Comparison of ENCODE assay signal across 8 cellular contexts in genomic region chr11:61698173-61698965, GRCh38. TPM values are rescaled to one million over a fixed set of nuclear protein-coding genes. Genes with fewer than 3 reads are reported as not detected.
DNase-seq lines count a peak whose midpoint lies in the region; ATAC-seq lines count a peak whose summit lies in the region.

No MANE protein-coding gene starts in this region.

- H3K4me1 Mint-ChIP-seq in CD8-positive, alpha-beta memory T cell, result peaks cover 18 to 27% (median 20%) of the 10 kb centered on the region in 3 donors
- peaks cover 25% of the 10 kb centered on the region for H3K4me1 Mint-ChIP-seq in activated naive CD8-positive, alpha-beta T cell treated with anti-CD3 and anti-CD28 coated beads, Interleukin-2, amount 10 ng/mL, durations not matched to agents 7 days and 5 days

- no peaks in the 10 kb centered on the region for H3K36me3 ChIP-seq in CD8-positive, alpha-beta memory T cell (ENCODE audit: insufficient read depth, low read length)

- peak in 1 of 5 donors; percentile 16 for DNase-seq in CD8-positive, alpha-beta memory T cell
- DNase-seq in MV-4-11 (lab: John Stamatoyannopoulos, UW) (peak; percentile 83), occipital lobe (lab: John Stamatoyannopoulos, UW) (peak; percentile 46), GM19240 (ENCODE audit: insufficient read length, low spot score) (no peak)
- DNase-seq in activated naive CD8-positive, alpha-beta T cell treated with anti-CD3 and anti-CD28 coated beads, Interleukin-2, amount 10 ng/mL, durations not matched to agents 7 days and 5 days, result no peak

- H3K36me3 Mint-ChIP-seq in CD8-positive, alpha-beta memory T cell, result no peaks in the 10 kb centered on the region
- no peaks in the 10 kb centered on the region for H3K36me3 Mint-ChIP-seq in activated naive CD8-positive, alpha-beta T cell treated with anti-CD3 and anti-CD28 coated beads, Interleukin-2, amount 10 ng/mL, durations not matched to agents 7 days and 5 days

- no peak for ATAC-seq in activated naive CD8-positive, alpha-beta T cell treated with anti-CD3 and anti-CD28 coated beads, Interleukin-2, amount 10 ng/mL, durations not matched to agents 7 days and 5 days (ENCODE audit: low read depth)
- ATAC-seq in HG03520 (IDR thresholded peaks at IDR 0.05; ENCODE audit: unreplicated experiment), result no peak
- ATAC-seq in GM21528 (IDR thresholded peaks at IDR 0.05; ENCODE audit: low FRiP score, unreplicated experiment), result no peak
- no peak for ATAC-seq in HG02610 (IDR thresholded peaks at IDR 0.05; ENCODE audit: unreplicated experiment)

- H3K27ac Mint-ChIP-seq in CD8-positive, alpha-beta memory T cell, result peak overlapping the region in 6 of 8 donors; percentile 19 to 86 (median 80)
- H3K27ac Mint-ChIP-seq in activated naive CD8-positive, alpha-beta T cell treated with anti-CD3 and anti-CD28 coated beads, Interleukin-2, amount 10 ng/mL, durations not matched to agents 7 days and 5 days, result peak overlapping the region; percentile 61

- peaks cover 32% of the 10 kb centered on the region for H3K4me1 ChIP-seq in CD8-positive, alpha-beta memory T cell (ENCODE audit: insufficient read depth, low read length)

- POLR2A ChIA-PET in CD8-positive, alpha-beta memory T cell (lab: Charles Lee), result no interaction called here
- POLR2A ChIA-PET in activated naive CD8-positive, alpha-beta T cell treated with anti-CD3 and anti-CD28 coated beads, Interleukin-2, amount 10 ng/mL, durations not matched to agents 7 days and 5 days (lab: Charles Lee), result interaction anchor here (1.1 kb wide), 1 partner anchor 10 kb away, joined by 5 read pairs; no protein-coding TSS in a partner anchor

- H3K4me3 Mint-ChIP-seq in CD8-positive, alpha-beta memory T cell, result no peak overlapping the region
- no peak overlapping the region for H3K4me3 Mint-ChIP-seq in activated naive CD8-positive, alpha-beta T cell treated with anti-CD3 and anti-CD28 coated beads, Interleukin-2, amount 10 ng/mL, durations not matched to agents 7 days and 5 days

- H3K4me3 ChIP-seq in CD8-positive, alpha-beta memory T cell (ENCODE audit: low read length), result no peak overlapping the region

- H3K9me3 Mint-ChIP-seq in CD8-positive, alpha-beta memory T cell, result no peaks in the 10 kb centered on the region
- H3K9me3 Mint-ChIP-seq in activated naive CD8-positive, alpha-beta T cell treated with anti-CD3 and anti-CD28 coated beads, Interleukin-2, amount 10 ng/mL, durations not matched to agents 7 days and 5 days, result no peaks in the 10 kb centered on the region

- no peaks in the 10 kb centered on the region for H3K9me3 ChIP-seq in CD8-positive, alpha-beta memory T cell (ENCODE audit: low read length)

- peaks cover 0 to 1% of the 10 kb centered on the region in 2 donors for H3K27me3 Mint-ChIP-seq in CD8-positive, alpha-beta memory T cell
- peaks cover 5% of the 10 kb centered on the region for H3K27me3 Mint-ChIP-seq in activated naive CD8-positive, alpha-beta T cell treated with anti-CD3 and anti-CD28 coated beads, Interleukin-2, amount 10 ng/mL, durations not matched to agents 7 days and 5 days

- H3K27me3 ChIP-seq in CD8-positive, alpha-beta memory T cell (ENCODE audit: insufficient read depth, low read length, poor library complexity, severe bottlenecking), result no peaks in the 10 kb centered on the region

- no peak overlapping the region for H3K27ac ChIP-seq in CD8-positive, alpha-beta memory T cell (ENCODE audit: low read depth, low read length)

- CTCF ChIA-PET in CD8-positive, alpha-beta memory T cell (lab: Charles Lee), result interaction anchor here (1.1 to 1.5 kb wide), 2 partner anchors 12 to 35 kb away, joined by 4 to 5 read pairs; no protein-coding TSS in a partner anchor

RNA-seq across cellular contexts. Expression of gene DAGLA, which starts 18.2 kb away (rescaled TPM):
- total RNA-seq in CD8-positive, alpha-beta memory T cell, result under 1 TPM; 0.11 to 0.20 TPM
- not detected for polyA plus RNA-seq in CD8-positive, alpha-beta memory T cell
- total RNA-seq in activated naive CD8-positive, alpha-beta T cell treated with anti-CD3 and anti-CD28 coated beads, Interleukin-2, amount 10 ng/mL, durations not matched to agents 7 days and 5 days, result under 1 TPM; 0.08 to 0.14 TPM
- total RNA-seq in occipital lobe, result 5.5 TPM

RNA-seq across cellular contexts. Expression of gene MYRF, which starts 54.1 kb away (rescaled TPM):
- total RNA-seq in CD8-positive, alpha-beta memory T cell, result under 1 TPM; 0.70 to 0.93 TPM
- polyA plus RNA-seq in CD8-positive, alpha-beta memory T cell, result 0.63 TPM
- total RNA-seq in activated naive CD8-positive, alpha-beta T cell treated with anti-CD3 and anti-CD28 coated beads, Interleukin-2, amount 10 ng/mL, durations not matched to agents 7 days and 5 days, result 1 to 10 TPM; 3.4 TPM
- total RNA-seq in occipital lobe, result 0.94 TPM

Comparison
In these comparisons a context has a peak if more than half of its experiments do, and no peak if none do; other contexts are left out.
1. DNase-seq: peak in MV-4-11 (single experiment) and occipital lobe (single experiment); none in activated naive CD8-positive, alpha-beta T cell treated with anti-CD3 and anti-CD28 coated beads, Interleukin-2, amount 10 ng/mL, durations not matched to agents 7 days and 5 days (single experiment) and GM19240 (single experiment).